Comparison of ENCODE assay signal across 11 cellular contexts in genomic region chr11:13962198-13962561, GRCh38. TPM values are rescaled to one million over a fixed set of nuclear protein-coding genes. Genes with fewer than 3 reads are reported as not detected.
DNase-seq lines count a peak whose midpoint lies in the region; ATAC-seq and TF ChIP-seq lines count a peak whose summit lies in the region.
"Had no signal": no experiment of that assay in that cellular context is flagged by ENCODE, and none has a peak within 500 bp of the region (broad histone marks: within the 10 kb centered on the region; RNA-seq: fewer than 3 reads in every experiment).

No MANE protein-coding gene starts in this region.

- no peak overlapping the region for H3K27ac Mint-ChIP-seq in stimulated activated naive CD8-positive, alpha-beta T cell treated with anti-CD3 and anti-CD28 coated beads, Interleukin-15, Interleukin-2, amounts not matched to agents 100 ng/mL and 50 ng/mL, for 24 hours

- no peaks in the 10 kb centered on the region for H3K9me3 Mint-ChIP-seq in stimulated activated naive CD8-positive, alpha-beta T cell treated with anti-CD3 and anti-CD28 coated beads, Interleukin-15, Interleukin-2, amounts not matched to agents 100 ng/mL and 50 ng/mL, for 24 hours

- no peak for TF ChIP-seq EP300 in esophagus muscularis mucosa (IDR thresholded peaks at IDR 0.05)

- no peaks in the 10 kb centered on the region for H3K36me3 Mint-ChIP-seq in stimulated activated naive CD8-positive, alpha-beta T cell treated with anti-CD3 and anti-CD28 coated beads, Interleukin-15, Interleukin-2, amounts not matched to agents 100 ng/mL and 50 ng/mL, for 24 hours (ENCODE audit: low read depth)

- no peaks in the 10 kb centered on the region for H3K9me3 ChIP-seq in esophagus muscularis mucosa
- H3K9me3 ChIP-seq in neuron (ENCODE audit: low read length): no peaks in the 10 kb centered on the region

- intact Hi-C loops in esophagus muscularis mucosa (cut with DNase I): no loop called here

- H3K4me3 Mint-ChIP-seq in stimulated activated naive CD8-positive, alpha-beta T cell treated with anti-CD3 and anti-CD28 coated beads, Interleukin-15, Interleukin-2, amounts not matched to agents 100 ng/mL and 50 ng/mL, for 24 hours: peak overlapping the region; percentile 47

- H2AFZ ChIP-seq in neuron (ENCODE audit: low read depth, low read length): peak overlapping the region; percentile 44

- no peak for TF ChIP-seq CTCF in esophagus muscularis mucosa (IDR thresholded peaks at IDR 0.05)

- H3K36me3 ChIP-seq in esophagus muscularis mucosa (no peaks in the 10 kb centered on the region), neuron (ENCODE audit: insufficient read depth, low read length) (no peaks in the 10 kb centered on the region)

- H3K4me1 ChIP-seq in esophagus muscularis mucosa (peaks cover 18 to 40% (median 35%) of the 10 kb centered on the region in 4 donors), neuron (ENCODE audit: insufficient read depth, low read length) (no peaks in the 10 kb centered on the region)

- no peak for DNase-seq in stimulated activated naive CD8-positive, alpha-beta T cell treated with anti-CD3 and anti-CD28 coated beads, Interleukin-15, Interleukin-2, amounts not matched to agents 100 U/mL and 50 U/mL, for 24 hours
- DNase-seq in esophagus muscularis mucosa (ENCODE audit: extremely low spot score): no peak
- no peak for DNase-seq in DMS153 treated with DMSO at 0.1 percent for 48 hours (lab: John Stamatoyannopoulos, UW; ENCODE audit: unreplicated experiment)
- no peak for DNase-seq in DMS 273 treated with DMSO at 0.1 percent for 48 hours (lab: John Stamatoyannopoulos, UW)
- DNase-seq in NAMALWA (ENCODE audit: low spot score): no peak
- no peak for DNase-seq in glomerular visceral epithelial cell (ENCODE audit: extremely low spot score)
- DNase-seq: activated CD4-positive, CD25-positive, alpha-beta regulatory T cell treated with anti-CD3 and anti-CD28 coated beads, Interleukin-2, amount 50 U/mL, for 72 hours; NCI-H1417 treated with DMSO at 0.1 percent for 48 hours; PC-3 had no signal

- peaks cover 67% of the 10 kb centered on the region for H3K27me3 Mint-ChIP-seq in stimulated activated naive CD8-positive, alpha-beta T cell treated with anti-CD3 and anti-CD28 coated beads, Interleukin-15, Interleukin-2, amounts not matched to agents 100 ng/mL and 50 ng/mL, for 24 hours

- H3K27ac ChIP-seq in esophagus muscularis mucosa (replicated peaks in 1 of 4): peak overlapping the region; percentile 52 to 64 (median 58)

- TF ChIP-seq POLR2A in esophagus muscularis mucosa (IDR thresholded peaks at IDR 0.05; ENCODE audit: low read depth): no peak

- no peak for ATAC-seq in stimulated activated naive CD8-positive, alpha-beta T cell treated with anti-CD3 and anti-CD28 coated beads, Interleukin-15, Interleukin-2, amounts not matched to agents 100 U/mL and 50 U/mL, for 24 hours
- ATAC-seq: PC-3 had no signal

- WGBS in esophagus muscularis mucosa: 48% methylated on average over 16 of the region's 16 CpGs

- H3K4me1 Mint-ChIP-seq in stimulated activated naive CD8-positive, alpha-beta T cell treated with anti-CD3 and anti-CD28 coated beads, Interleukin-15, Interleukin-2, amounts not matched to agents 100 ng/mL and 50 ng/mL, for 24 hours (ENCODE audit: low read depth): peaks cover 15% of the 10 kb centered on the region

- peaks cover 0 to 49% (median 12%) of the 10 kb centered on the region in 4 donors for H3K27me3 ChIP-seq in esophagus muscularis mucosa
- H3K27me3 ChIP-seq in neuron (ENCODE audit: insufficient read depth, low read length): peaks cover 82% of the 10 kb centered on the region

- H3K4me3 ChIP-seq in esophagus muscularis mucosa (peak overlapping the region; percentile 55 to 60 (median 57)), neuron (ENCODE audit: low read length) (no peak overlapping the region)

RNA-seq across cellular contexts. Expression of gene SPON1, which starts 0.3 kb away (rescaled TPM):
- total RNA-seq in esophagus muscularis mucosa: 10 to 100 TPM; 12.5 to 25.2 (median 19.2) TPM
- total RNA-seq: PC-3 had no signal
